ENCODE assay signal across 9 cellular contexts in genomic region chr9:130692365-130692764, GRCh38. TPM values are rescaled to one million over a fixed set of nuclear protein-coding genes. Genes with fewer than 3 reads are reported as not detected.
A peak's percentile ranks its signal among the peaks of the same experiment; 100 is the strongest.
DNase-seq lines count a peak whose midpoint lies in the region; ATAC-seq and TF ChIP-seq lines count a peak whose summit lies in the region.
"Had no signal": no experiment of that assay in that cellular context is flagged by ENCODE, and none has a peak within 500 bp of the region (broad histone marks: within the 10 kb centered on the region; RNA-seq: fewer than 3 reads in every experiment).

No MANE protein-coding gene starts in this region.

- H4K20me1 ChIP-seq in hepatocyte (ENCODE audit: insufficient read depth, poor library complexity, severe bottlenecking) = no peaks in the 10 kb centered on the region

- H3K27ac ChIP-seq in hepatocyte = peak overlapping the region; percentile 54

- H3K4me2 ChIP-seq in hepatocyte = peak overlapping the region; percentile 75

- POLR2A ChIA-PET in activated CD8-positive, alpha-beta T cell treated with anti-CD3 and anti-CD28 coated beads for 36 hours (lab: Charles Lee) = interaction anchor here (1.1 to 4.3 kb wide), 3 partner anchors 9 to 217 kb away, joined by 4 to 54 read pairs (median 5); no protein-coding TSS in a partner anchor
- POLR2A ChIA-PET in activated CD8-positive, alpha-beta T cell treated with anti-CD3 and anti-CD28 coated beads, Interleukin-2, amount 10 ng/mL, durations not matched to agents 7 days and 5 days (lab: Charles Lee) = interaction anchor here (2.2 kb wide), 1 partner anchor 21 kb away, joined by 11 read pairs; no protein-coding TSS in a partner anchor

- WGBS in hepatocyte (ENCODE audit: low lambda C conversion rate, missing lambda C conversion rate) = 29% methylated on average over 26 of the region's 26 CpGs

- peaks cover 32% of the 10 kb centered on the region for H3K4me1 Mint-ChIP-seq in activated CD8-positive, alpha-beta T cell treated with anti-CD3 and anti-CD28 coated beads for 36 hours (ENCODE audit: low read depth)
- H3K4me1 Mint-ChIP-seq in activated CD8-positive, alpha-beta T cell treated with anti-CD3 and anti-CD28 coated beads, Interleukin-2, amount 10 ng/mL, durations not matched to agents 7 days and 5 days (ENCODE audit: low read depth) = peaks cover 51% of the 10 kb centered on the region
- H3K4me1 Mint-ChIP-seq in activated T-helper 17 cell treated with anti-CD3 and anti-CD28 coated beads, Interleukin-2, amount 50 U/mL, for 72 hours = peaks cover 26% of the 10 kb centered on the region
- H3K4me1 Mint-ChIP-seq in stimulated activated effector memory CD8-positive, alpha-beta T cell treated with anti-CD3 and anti-CD28 coated beads, Interleukin-12 subunit alpha, Interleukin-12 subunit beta, amount 100 ng/mL, for 72 hours = peaks cover 40% of the 10 kb centered on the region

- no peaks in the 10 kb centered on the region for H3K9me3 ChIP-seq in hepatocyte (ENCODE audit: low read depth)

- no peak for ATAC-seq in activated CD8-positive, alpha-beta T cell treated with anti-CD3 and anti-CD28 coated beads for 36 hours
- no peak for ATAC-seq in activated CD8-positive, alpha-beta T cell treated with anti-CD3 and anti-CD28 coated beads, Interleukin-2, amount 10 ng/mL, durations not matched to agents 7 days and 5 days
- no peak for ATAC-seq in activated T-helper 17 cell treated with anti-CD3 and anti-CD28 coated beads, Interleukin-2, amount 50 U/mL, for 72 hours (replicated peaks)
- no peak for ATAC-seq in stimulated activated effector memory CD8-positive, alpha-beta T cell treated with anti-CD3 and anti-CD28 coated beads, Interleukin-12 subunit alpha, Interleukin-12 subunit beta, amount 100 ng/mL, for 72 hours
- no peak for ATAC-seq in GM21360 (IDR thresholded peaks at IDR 0.05; ENCODE audit: unreplicated experiment)

- H3K4me3 Mint-ChIP-seq in activated CD8-positive, alpha-beta T cell treated with anti-CD3 and anti-CD28 coated beads for 36 hours = peak overlapping the region; percentile 98
- H3K4me3 Mint-ChIP-seq in activated CD8-positive, alpha-beta T cell treated with anti-CD3 and anti-CD28 coated beads, Interleukin-2, amount 10 ng/mL, durations not matched to agents 7 days and 5 days = no peak overlapping the region
- peak overlapping the region; percentile 92 for H3K4me3 Mint-ChIP-seq in activated T-helper 17 cell treated with anti-CD3 and anti-CD28 coated beads, Interleukin-2, amount 50 U/mL, for 72 hours
- peak overlapping the region; percentile 95 for H3K4me3 Mint-ChIP-seq in stimulated activated effector memory CD8-positive, alpha-beta T cell treated with anti-CD3 and anti-CD28 coated beads, Interleukin-12 subunit alpha, Interleukin-12 subunit beta, amount 100 ng/mL, for 72 hours

- H3K27ac Mint-ChIP-seq in activated CD8-positive, alpha-beta T cell treated with anti-CD3 and anti-CD28 coated beads for 36 hours = peak overlapping the region; percentile 18
- no peak overlapping the region for H3K27ac Mint-ChIP-seq in activated CD8-positive, alpha-beta T cell treated with anti-CD3 and anti-CD28 coated beads, Interleukin-2, amount 10 ng/mL, durations not matched to agents 7 days and 5 days
- peak overlapping the region; percentile 92 for H3K27ac Mint-ChIP-seq in activated T-helper 17 cell treated with anti-CD3 and anti-CD28 coated beads, Interleukin-2, amount 50 U/mL, for 72 hours
- H3K27ac Mint-ChIP-seq in stimulated activated effector memory CD8-positive, alpha-beta T cell treated with anti-CD3 and anti-CD28 coated beads, Interleukin-12 subunit alpha, Interleukin-12 subunit beta, amount 100 ng/mL, for 72 hours = no peak overlapping the region

- H3K36me3 Mint-ChIP-seq in activated CD8-positive, alpha-beta T cell treated with anti-CD3 and anti-CD28 coated beads for 36 hours (ENCODE audit: low read depth) = peaks cover 31% of the 10 kb centered on the region
- H3K36me3 Mint-ChIP-seq in activated CD8-positive, alpha-beta T cell treated with anti-CD3 and anti-CD28 coated beads, Interleukin-2, amount 10 ng/mL, durations not matched to agents 7 days and 5 days (ENCODE audit: low read depth) = peaks cover 28% of the 10 kb centered on the region
- peaks cover 35% of the 10 kb centered on the region for H3K36me3 Mint-ChIP-seq in activated T-helper 17 cell treated with anti-CD3 and anti-CD28 coated beads, Interleukin-2, amount 50 U/mL, for 72 hours (ENCODE audit: low read depth)
- H3K36me3 Mint-ChIP-seq in stimulated activated effector memory CD8-positive, alpha-beta T cell treated with anti-CD3 and anti-CD28 coated beads, Interleukin-12 subunit alpha, Interleukin-12 subunit beta, amount 100 ng/mL, for 72 hours = peaks cover 38% of the 10 kb centered on the region

- CTCF ChIA-PET in activated CD8-positive, alpha-beta T cell treated with anti-CD3 and anti-CD28 coated beads for 36 hours (lab: Charles Lee) = interaction anchor here (1.4 to 3.5 kb wide), 5 partner anchors 9 to 232 kb away, joined by 5 to 59 read pairs (median 10); no protein-coding TSS in a partner anchor
- CTCF ChIA-PET in activated CD8-positive, alpha-beta T cell treated with anti-CD3 and anti-CD28 coated beads, Interleukin-2, amount 10 ng/mL, durations not matched to agents 7 days and 5 days (lab: Charles Lee) = interaction anchor here (1.4 to 3.3 kb wide), 7 partner anchors 8 to 229 kb away, joined by 5 to 34 read pairs (median 17); no protein-coding TSS in a partner anchor

- DNase-seq in activated CD8-positive, alpha-beta T cell treated with anti-CD3 and anti-CD28 coated beads for 36 hours = peak; percentile 50
- DNase-seq in activated CD8-positive, alpha-beta T cell treated with anti-CD3 and anti-CD28 coated beads, Interleukin-2, amount 10 ng/mL, durations not matched to agents 7 days and 5 days = no peak
- peak; percentile 85 for DNase-seq in hepatocyte (ENCODE audit: low spot score)
- no peak for DNase-seq in stimulated activated effector memory CD8-positive, alpha-beta T cell treated with anti-CD3 and anti-CD28 coated beads, Interleukin-12 subunit alpha, Interleukin-12 subunit beta, amount 100 ng/mL, for 72 hours (ENCODE audit: low spot score in 2 of 2)
- DNase-seq in HCEC 1CT = no peak
- DNase-seq in NCI-H2081 treated with DMSO at 0.1 percent for 48 hours (lab: John Stamatoyannopoulos, UW) = no peak

- no peaks in the 10 kb centered on the region for H3K36me3 ChIP-seq in hepatocyte (replicated peaks; ENCODE audit: insufficient read depth, low read depth)

- peaks cover 2% of the 10 kb centered on the region for H3K27me3 Mint-ChIP-seq in activated CD8-positive, alpha-beta T cell treated with anti-CD3 and anti-CD28 coated beads for 36 hours
- peaks cover 15% of the 10 kb centered on the region for H3K27me3 Mint-ChIP-seq in activated CD8-positive, alpha-beta T cell treated with anti-CD3 and anti-CD28 coated beads, Interleukin-2, amount 10 ng/mL, durations not matched to agents 7 days and 5 days (ENCODE audit: low read depth)
- H3K27me3 Mint-ChIP-seq in activated T-helper 17 cell treated with anti-CD3 and anti-CD28 coated beads, Interleukin-2, amount 50 U/mL, for 72 hours = no peaks in the 10 kb centered on the region

- no peaks in the 10 kb centered on the region for H3K9me2 ChIP-seq in hepatocyte (replicated peaks; ENCODE audit: insufficient read depth)

- peak overlapping the region; percentile 82 for H2AFZ ChIP-seq in hepatocyte

- H3K9me3 Mint-ChIP-seq in activated CD8-positive, alpha-beta T cell treated with anti-CD3 and anti-CD28 coated beads for 36 hours = peaks cover 5% of the 10 kb centered on the region
- no peaks in the 10 kb centered on the region for H3K9me3 Mint-ChIP-seq in activated CD8-positive, alpha-beta T cell treated with anti-CD3 and anti-CD28 coated beads, Interleukin-2, amount 10 ng/mL, durations not matched to agents 7 days and 5 days (ENCODE audit: insufficient read depth)
- no peaks in the 10 kb centered on the region for H3K9me3 Mint-ChIP-seq in activated T-helper 17 cell treated with anti-CD3 and anti-CD28 coated beads, Interleukin-2, amount 50 U/mL, for 72 hours
- H3K9me3 Mint-ChIP-seq in stimulated activated effector memory CD8-positive, alpha-beta T cell treated with anti-CD3 and anti-CD28 coated beads, Interleukin-12 subunit alpha, Interleukin-12 subunit beta, amount 100 ng/mL, for 72 hours = no peaks in the 10 kb centered on the region

- H3K4me3 ChIP-seq in hepatocyte = no peak overlapping the region

- H3K4me1 ChIP-seq in hepatocyte (ENCODE audit: insufficient read depth) = peaks cover 5% of the 10 kb centered on the region

- H3K27me3 ChIP-seq in hepatocyte = no peaks in the 10 kb centered on the region

- TF ChIP-seq CTCF in activated CD8-positive, alpha-beta T cell treated with anti-CD3 and anti-CD28 coated beads for 36 hours (IDR thresholded peaks at IDR 0.05) = peak; percentile 40
- TF ChIP-seq CTCF in hepatocyte (IDR thresholded peaks at IDR 0.05; ENCODE audit: poor library complexity) = peak; percentile 50

- intact Hi-C loops in activated CD8-positive, alpha-beta T cell treated with anti-CD3 and anti-CD28 coated beads for 36 hours (cut with micrococcal nuclease) = no loop called here

- H3K79me2 ChIP-seq in hepatocyte = peaks cover 24% of the 10 kb centered on the region

RNA-seq across cellular contexts. Expression of gene EXOSC2, which starts 1.2 kb away (rescaled TPM):
- 10 to 100 TPM; 82.1 to 82.5 TPM for total RNA-seq in activated CD8-positive, alpha-beta T cell treated with anti-CD3 and anti-CD28 coated beads for 36 hours
- 10 to 100 TPM; 59.6 to 61.6 TPM for total RNA-seq in activated CD8-positive, alpha-beta T cell treated with anti-CD3 and anti-CD28 coated beads, Interleukin-2, amount 10 ng/mL, durations not matched to agents 7 days and 5 days
- 10 to 100 TPM; 66.9 to 89.1 TPM for total RNA-seq in activated T-helper 17 cell treated with anti-CD3 and anti-CD28 coated beads, Interleukin-2, amount 50 U/mL, for 72 hours
- total RNA-seq in hepatocyte = 19.5 and 24.3 TPM in 2 replicates
- 10.7 and 13.0 TPM in 2 replicates for polyA plus RNA-seq in hepatocyte

RNA-seq across cellular contexts. Expression of gene PRDM12, which starts 28.0 kb away (rescaled TPM):
- under 1 TPM in 1 of 2 experiments, not detected in 1; 0.14 TPM for total RNA-seq in activated CD8-positive, alpha-beta T cell treated with anti-CD3 and anti-CD28 coated beads for 36 hours
- total RNA-seq in activated CD8-positive, alpha-beta T cell treated with anti-CD3 and anti-CD28 coated beads, Interleukin-2, amount 10 ng/mL, durations not matched to agents 7 days and 5 days = not detected
- total RNA-seq in activated T-helper 17 cell treated with anti-CD3 and anti-CD28 coated beads, Interleukin-2, amount 50 U/mL, for 72 hours = under 1 TPM in 1 of 2 donors, not detected in 1; 0.15 TPM
- total RNA-seq in hepatocyte = not detected in 2 replicates
- not detected in 2 replicates for polyA plus RNA-seq in hepatocyte
- total RNA-seq: myocyte had no signal

Comparison
In these comparisons a context has a peak if more than half of its experiments do, and no peak if none do; other contexts are left out.
1. DNase-seq: peak in activated CD8-positive, alpha-beta T cell treated with anti-CD3 and anti-CD28 coated beads for 36 hours (single experiment) and hepatocyte (single experiment); none in activated CD8-positive, alpha-beta T cell treated with anti-CD3 and anti-CD28 coated beads, Interleukin-2, amount 10 ng/mL, durations not matched to agents 7 days and 5 days (single experiment), stimulated activated effector memory CD8-positive, alpha-beta T cell treated with anti-CD3 and anti-CD28 coated beads, Interleukin-12 subunit alpha, Interleukin-12 subunit beta, amount 100 ng/mL, for 72 hours (0 of 2), HCEC 1CT (single experiment) and NCI-H2081 treated with DMSO at 0.1 percent for 48 hours (single experiment).
2. H3K27ac Mint-ChIP-seq: peak in activated CD8-positive, alpha-beta T cell treated with anti-CD3 and anti-CD28 coated beads for 36 hours (single experiment) and activated T-helper 17 cell treated with anti-CD3 and anti-CD28 coated beads, Interleukin-2, amount 50 U/mL, for 72 hours (single experiment); none in activated CD8-positive, alpha-beta T cell treated with anti-CD3 and anti-CD28 coated beads, Interleukin-2, amount 10 ng/mL, durations not matched to agents 7 days and 5 days (single experiment) and stimulated activated effector memory CD8-positive, alpha-beta T cell treated with anti-CD3 and anti-CD28 coated beads, Interleukin-12 subunit alpha, Interleukin-12 subunit beta, amount 100 ng/mL, for 72 hours (single experiment).